Comparison of ENCODE assay signal across 1 cellular context in the genomic region with DNA sequence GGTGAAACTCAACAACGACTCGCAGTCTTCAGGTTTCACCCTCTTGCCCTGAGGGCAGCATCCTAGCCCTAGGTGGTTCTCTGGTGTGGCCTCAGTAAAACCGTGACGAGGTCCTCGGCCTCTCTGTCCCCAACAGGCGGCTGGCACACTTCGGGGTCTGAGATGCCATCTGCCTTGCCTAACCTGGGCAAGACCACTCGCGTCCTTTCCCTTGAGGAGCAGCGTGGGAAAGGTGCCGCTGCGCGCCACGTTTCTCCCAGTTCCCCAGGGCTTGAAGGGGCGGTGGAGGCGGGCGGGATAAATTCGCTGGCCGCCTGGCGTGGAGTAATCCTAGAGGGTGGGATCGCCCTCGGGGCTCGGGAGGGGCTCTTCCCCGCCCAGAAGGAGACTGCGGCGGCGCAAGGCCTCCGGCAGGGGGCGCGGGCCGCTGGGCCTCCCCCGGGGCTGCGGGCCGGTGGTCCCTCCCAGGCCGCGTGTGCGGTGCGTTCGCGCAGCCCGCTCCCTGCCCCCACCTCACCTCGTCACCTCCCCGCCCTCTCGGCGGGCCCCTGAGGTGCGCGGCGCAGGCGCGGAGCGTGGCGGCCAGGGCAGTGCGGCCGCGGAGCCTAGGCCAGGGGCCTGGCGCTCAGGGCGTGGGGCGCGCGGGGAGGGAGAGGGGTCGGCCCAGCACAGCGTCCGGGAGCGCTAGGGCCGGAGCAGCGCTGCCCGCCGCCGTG.
TF ChIP-seq lines count a peak whose summit lies in the region.

A gene with protein sequence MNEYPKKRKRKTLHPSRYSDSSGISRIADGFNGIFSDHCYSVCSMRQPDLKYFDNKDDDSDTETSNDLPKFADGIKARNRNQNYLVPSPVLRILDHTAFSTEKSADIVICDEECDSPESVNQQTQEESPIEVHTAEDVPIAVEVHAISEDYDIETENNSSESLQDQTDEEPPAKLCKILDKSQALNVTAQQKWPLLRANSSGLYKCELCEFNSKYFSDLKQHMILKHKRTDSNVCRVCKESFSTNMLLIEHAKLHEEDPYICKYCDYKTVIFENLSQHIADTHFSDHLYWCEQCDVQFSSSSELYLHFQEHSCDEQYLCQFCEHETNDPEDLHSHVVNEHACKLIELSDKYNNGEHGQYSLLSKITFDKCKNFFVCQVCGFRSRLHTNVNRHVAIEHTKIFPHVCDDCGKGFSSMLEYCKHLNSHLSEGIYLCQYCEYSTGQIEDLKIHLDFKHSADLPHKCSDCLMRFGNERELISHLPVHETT (plus strand): TSS at position 551 of the 716 bp plus-strand sequence. CDS start 5,263 bp downstream, outside the sequence.

TF ChIP-seq in WTC11, 78 proteins besides CTCF, POLR2A, EP300 and RAD21 (continued from another document):
- TF ChIP-seq AFF4 (CRISPR knock-in tag; IDR thresholded peaks at IDR 0.05; ENCODE audit: borderline replicate concordance) = no peak
- TF ChIP-seq HMGA2 (CRISPR knock-in tag; IDR thresholded peaks at IDR 0.05) = no peak
- TF ChIP-seq IRF2 (CRISPR knock-in tag; IDR thresholded peaks at IDR 0.05; ENCODE audit: borderline replicate concordance, low read depth) = no peak
